ENCODE assay signal across 23 cellular contexts in the genomic region with DNA sequence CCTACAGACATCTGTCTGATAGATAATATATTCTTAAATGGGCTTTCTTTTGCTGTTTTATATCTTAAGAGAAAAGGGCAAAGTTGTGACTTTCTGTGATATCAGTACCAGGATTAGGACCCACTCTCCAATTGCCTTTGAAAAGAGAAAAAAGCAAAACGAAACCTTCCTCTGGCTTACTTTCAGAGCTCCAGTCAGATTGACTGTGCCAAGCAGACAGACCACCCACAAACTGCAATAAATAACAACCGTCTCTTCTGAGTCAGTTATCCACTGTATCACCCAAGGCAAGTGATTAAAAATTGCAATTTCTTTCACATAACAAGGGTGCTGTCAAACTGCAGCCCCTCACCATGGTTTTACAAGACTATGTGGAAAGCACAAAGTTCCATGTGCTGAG.
"Had no signal": no experiment of that assay in that cellular context is flagged by ENCODE, and none has a peak within 500 bp of the region (broad histone marks: within the 10 kb centered on the region; RNA-seq: fewer than 3 reads in every experiment).

No MANE protein-coding gene starts in this region.

- ATAC-seq: activated CD4-positive, CD25-positive, alpha-beta regulatory T cell treated with anti-CD3 and anti-CD28 coated beads, Interleukin-2, amount 50 U/mL, for 24 hours; activated CD8-positive, alpha-beta memory T cell treated with anti-CD3 and anti-CD28 coated beads, Interleukin-2, amount 10 ng/mL, durations not matched to agents 7 days and 5 days; activated naive CD8-positive, alpha-beta T cell treated with anti-CD3 and anti-CD28 coated beads, Interleukin-2, amount 50 U/mL, for 24 hours; heart right ventricle; left lung; naive thymus-derived CD4-positive, alpha-beta T cell; upper lobe of right lung had no signal

- DNase-seq: activated CD4-positive, alpha-beta memory T cell treated with anti-CD3 and anti-CD28 coated beads, Interleukin-2, amount 10 ng/mL, durations not matched to agents 7 days and 5 days; activated CD4-positive, alpha-beta T cell treated with anti-CD3 and anti-CD28 coated beads, Interleukin-2, amount 10 ng/mL, durations not matched to agents 24 days and 14 days; activated CD8-positive, alpha-beta memory T cell treated with anti-CD3 and anti-CD28 coated beads, Interleukin-2, amount 10 ng/mL, durations not matched to agents 7 days and 5 days; activated gamma-delta T cell; activated naive CD4-positive, alpha-beta T cell treated with anti-CD3 and anti-CD28 coated beads, Interleukin-2, amount 50 U/mL, for 16 hours; activated naive CD8-positive, alpha-beta T cell treated with anti-CD3 and anti-CD28 coated beads, Interleukin-2, amount 50 U/mL, for 24 hours; activated T-cell treated with anti-CD3 and anti-CD28 coated beads for 4 hours; effector CD4-positive, alpha-beta T cell; erythroblast; foreskin fibroblast; heart right ventricle; kidney; left lung; naive thymus-derived CD4-positive, alpha-beta T cell; stimulated activated CD4-positive, alpha-beta T cell treated with anti-CD3 and anti-CD28 coated beads, Interleukin-4, amount 100 ng/mL, for 24 hours; stimulated activated naive CD4-positive, alpha-beta T cell treated with Interleukin-2 at 50 U/mL for 16 hours; upper lobe of right lung had no signal

- H3K9me3 Mint-ChIP-seq: activated CD4-positive, alpha-beta memory T cell treated with anti-CD3 and anti-CD28 coated beads, Interleukin-2, amount 10 ng/mL, durations not matched to agents 7 days and 5 days; activated CD4-positive, alpha-beta T cell treated with anti-CD3 and anti-CD28 coated beads, Interleukin-2, amount 10 ng/mL, durations not matched to agents 24 days and 14 days; activated naive CD8-positive, alpha-beta T cell treated with anti-CD3 and anti-CD28 coated beads, Interleukin-2, amount 50 U/mL, for 24 hours; activated T-helper 1 cell treated with anti-CD3 and anti-CD28 coated beads, Interleukin-12 subunit alpha, Interleukin-12 subunit beta, Interleukin-2, Interleukin-4 antibody, amounts not matched to agents 30 ng/mL and 10 ng/mL and 1 ng/mL, durations not matched to agents 14 hours and 24 hours and 36 hours; dendritic cell treated with granulocyte-macrophage colony-stimulating factor and Interleukin-4, amounts not matched to agents 40 ng/mL and 50 ng/mL, for 4 days had no signal

- H3K36me3 ChIP-seq: heart right ventricle, left lung, upper lobe of right lung had no signal

- H3K4me3 ChIP-seq: heart right ventricle, left lung, lung, upper lobe of right lung had no signal

- H3K9me3 ChIP-seq: left lung, upper lobe of right lung had no signal

- H3K4me1 Mint-ChIP-seq: activated CD4-positive, alpha-beta memory T cell treated with anti-CD3 and anti-CD28 coated beads, Interleukin-2, amount 10 ng/mL, durations not matched to agents 7 days and 5 days; activated CD4-positive, alpha-beta T cell treated with anti-CD3 and anti-CD28 coated beads, Interleukin-2, amount 10 ng/mL, durations not matched to agents 24 days and 14 days; activated CD8-positive, alpha-beta memory T cell treated with anti-CD3 and anti-CD28 coated beads, Interleukin-2, amount 10 ng/mL, durations not matched to agents 7 days and 5 days; activated naive CD8-positive, alpha-beta T cell treated with anti-CD3 and anti-CD28 coated beads, Interleukin-2, amount 50 U/mL, for 24 hours; naive thymus-derived CD4-positive, alpha-beta T cell had no signal

- H3K27ac Mint-ChIP-seq: activated CD4-positive, alpha-beta memory T cell treated with anti-CD3 and anti-CD28 coated beads, Interleukin-2, amount 10 ng/mL, durations not matched to agents 7 days and 5 days; activated CD4-positive, alpha-beta T cell treated with anti-CD3 and anti-CD28 coated beads, Interleukin-2, amount 10 ng/mL, durations not matched to agents 24 days and 14 days; activated CD8-positive, alpha-beta memory T cell treated with anti-CD3 and anti-CD28 coated beads, Interleukin-2, amount 10 ng/mL, durations not matched to agents 7 days and 5 days; activated naive CD8-positive, alpha-beta T cell treated with anti-CD3 and anti-CD28 coated beads, Interleukin-2, amount 50 U/mL, for 24 hours; activated T-helper 1 cell treated with anti-CD3 and anti-CD28 coated beads, Interleukin-12 subunit alpha, Interleukin-12 subunit beta, Interleukin-2, Interleukin-4 antibody, amounts not matched to agents 30 ng/mL and 10 ng/mL and 1 ng/mL, durations not matched to agents 14 hours and 24 hours and 36 hours; brain; dendritic cell treated with granulocyte-macrophage colony-stimulating factor and Interleukin-4, amounts not matched to agents 40 ng/mL and 50 ng/mL, for 4 days; naive thymus-derived CD4-positive, alpha-beta T cell had no signal

- H3K4me3 Mint-ChIP-seq: activated CD4-positive, alpha-beta memory T cell treated with anti-CD3 and anti-CD28 coated beads, Interleukin-2, amount 10 ng/mL, durations not matched to agents 7 days and 5 days; activated CD4-positive, alpha-beta T cell treated with anti-CD3 and anti-CD28 coated beads, Interleukin-2, amount 10 ng/mL, durations not matched to agents 24 days and 14 days; activated CD8-positive, alpha-beta memory T cell treated with anti-CD3 and anti-CD28 coated beads, Interleukin-2, amount 10 ng/mL, durations not matched to agents 7 days and 5 days; activated naive CD8-positive, alpha-beta T cell treated with anti-CD3 and anti-CD28 coated beads, Interleukin-2, amount 50 U/mL, for 24 hours; activated T-helper 1 cell treated with anti-CD3 and anti-CD28 coated beads, Interleukin-12 subunit alpha, Interleukin-12 subunit beta, Interleukin-2, Interleukin-4 antibody, amounts not matched to agents 30 ng/mL and 10 ng/mL and 1 ng/mL, durations not matched to agents 14 hours and 24 hours and 36 hours; dendritic cell treated with granulocyte-macrophage colony-stimulating factor and Interleukin-4, amounts not matched to agents 40 ng/mL and 50 ng/mL, for 4 days; naive thymus-derived CD4-positive, alpha-beta T cell had no signal

- H3K27me3 ChIP-seq: heart right ventricle, left lung, upper lobe of right lung had no signal

- H3K36me3 Mint-ChIP-seq: activated CD8-positive, alpha-beta memory T cell treated with anti-CD3 and anti-CD28 coated beads, Interleukin-2, amount 10 ng/mL, durations not matched to agents 7 days and 5 days; brain; naive thymus-derived CD4-positive, alpha-beta T cell had no signal

- H3K27me3 Mint-ChIP-seq: activated CD4-positive, alpha-beta memory T cell treated with anti-CD3 and anti-CD28 coated beads, Interleukin-2, amount 10 ng/mL, durations not matched to agents 7 days and 5 days; activated CD4-positive, alpha-beta T cell treated with anti-CD3 and anti-CD28 coated beads, Interleukin-2, amount 10 ng/mL, durations not matched to agents 24 days and 14 days; activated naive CD8-positive, alpha-beta T cell treated with anti-CD3 and anti-CD28 coated beads, Interleukin-2, amount 50 U/mL, for 24 hours; brain; dendritic cell treated with granulocyte-macrophage colony-stimulating factor and Interleukin-4, amounts not matched to agents 40 ng/mL and 50 ng/mL, for 4 days; naive thymus-derived CD4-positive, alpha-beta T cell had no signal

- H3K27ac ChIP-seq: heart right ventricle, left lung, upper lobe of right lung, VCaP had no signal

- H3K4me1 ChIP-seq: heart right ventricle, left lung, upper lobe of right lung had no signal
